Comparison of ENCODE assay signal across 8 cellular contexts in genomic region chr16:68309798-68310197, GRCh38. TPM values are rescaled to one million over a fixed set of nuclear protein-coding genes. Genes with fewer than 3 reads are reported as not detected.
DNase-seq lines count a peak whose midpoint lies in the region; ATAC-seq, FAIRE-seq and TF ChIP-seq lines count a peak whose summit lies in the region.

No MANE protein-coding gene starts in this region.

- H3K4me1 ChIP-seq in sigmoid colon: peaks cover 0 to 32% (median 26%) of the 10 kb centered on the region in 4 donors

- DNase-seq in GM19239 (ENCODE audit: insufficient read length, low spot score) (no peak), T-cell (peak in 1 of 34 experiments; percentile 7), fibroblast of mammary gland (ENCODE audit: low read depth) (no peak), sigmoid colon (peak; percentile 9), GM10248 (ENCODE audit: extremely low spot score) (no peak), GM12892 (ENCODE audit: insufficient read length) (no peak), ureter (ENCODE audit: low spot score) (no peak)
- no peak for DNase-seq in stimulated activated CD4-positive, alpha-beta T cell treated with anti-CD3 and anti-CD28 coated beads, Interleukin-4, amount 100 ng/mL, for 4 hours

- no peaks in the 10 kb centered on the region for H3K9me3 ChIP-seq in sigmoid colon

- TF ChIP-seq CTCF in fibroblast of mammary gland (conservative IDR thresholded peaks at IDR 0.05; ENCODE audit: control insufficient read depth, insufficient read depth, low read depth, low read length): no peak
- TF ChIP-seq CTCF in sigmoid colon (IDR thresholded peaks at IDR 0.05): no peak
- TF ChIP-seq CTCF in GM10248 (IDR thresholded peaks at IDR 0.05; ENCODE audit: control extremely low read depth, extremely low read depth, low read depth, missing control alignments): no peak

- H3K9me3 Mint-ChIP-seq in T-cell: no peaks in the 10 kb centered on the region

- H3K36me3 Mint-ChIP-seq in T-cell: peaks cover 30% of the 10 kb centered on the region

- intact Hi-C loops in sigmoid colon (cut with DNase I): loop anchor here (5.0 kb wide), 1 partner anchor 47 kb away; the partner anchor contains the start of gene SLC7A6

- H3K27me3 Mint-ChIP-seq in T-cell: no peaks in the 10 kb centered on the region

- peaks cover 0 to 40% (median 3%) of the 10 kb centered on the region in 4 donors for H3K36me3 ChIP-seq in sigmoid colon

- peak overlapping the region; percentile 95 to 99 (median 98) for H3K4me3 Mint-ChIP-seq in T-cell

- TF ChIP-seq EP300 in sigmoid colon (IDR thresholded peaks at IDR 0.05): no peak

- WGBS in sigmoid colon, 2 donors: 26 to 37% methylated on average over 6 of the region's 6 CpGs

- peaks cover 49 to 61% (median 54%) of the 10 kb centered on the region in 3 donors for H3K4me1 Mint-ChIP-seq in T-cell

- ATAC-seq in T-cell (replicated peaks in 1 of 4): no peak

- peak overlapping the region; percentile 97 to 98 for H3K27ac Mint-ChIP-seq in T-cell

- H3K4me3 ChIP-seq in fibroblast of mammary gland (ENCODE audit: control insufficient read depth, low read depth, low read length) (peak overlapping the region; percentile 97), sigmoid colon (peak overlapping the region; percentile 67 to 88 (median 73))

- POLR2A ChIA-PET in T-cell (lab: Charles Lee) (no interaction called here), GM10248 (lab: Yijun Ruan, JAX) (no interaction called here)

- peak overlapping the region in 2 of 4 donors; percentile 79 for H3K27ac ChIP-seq in sigmoid colon

- no peaks in the 10 kb centered on the region for H3K27me3 ChIP-seq in sigmoid colon

- no peak for TF ChIP-seq POLR2A in sigmoid colon (IDR thresholded peaks at IDR 0.05)
- no peak for TF ChIP-seq POLR2A in GM12892 (IDR thresholded peaks at IDR 0.05; ENCODE audit: low read depth, low read length)

- CTCF ChIA-PET in T-cell (lab: Charles Lee) (interaction anchor here (0.5 to 2.7 kb wide), 2 partner anchors 47 to 55 kb away, joined by 3 to 73 read pairs; partner anchors contain the start of gene SLC7A6 (in 1 of the 2)), GM10248 (lab: Yijun Ruan, JAX) (interaction anchor here (1.0 kb wide), 1 partner anchor 46 kb away, joined by 3 read pairs; the partner anchor contains the start of gene SLC7A6)

- FAIRE-seq in GM19239 (lab: Jason Lieb, UNC) (peak; percentile 63), GM12892 (lab: Jason Lieb, UNC) (no peak)

RNA-seq across cellular contexts. Expression of gene SLC7A6OS, which starts 0.9 kb away (rescaled TPM):
- 10 to 100 TPM; 42.5 to 50.3 (median 43.9) TPM for total RNA-seq in T-cell
- 10 to 100 TPM in 3 of 4 donors, 1 to 10 TPM in 1; 9.5 to 20.8 (median 11.8) TPM for total RNA-seq in sigmoid colon
- 1 to 10 TPM; 4.8 to 10.0 (median 6.5) TPM for polyA plus RNA-seq in sigmoid colon
- 14.9 TPM for polyA plus RNA-seq in GM12892 (2012; ENCODE audit: missing spikeins)
- 23.4 TPM for total RNA-seq in ureter

RNA-seq across cellular contexts. Expression of gene PRMT7, which starts 1.0 kb away (rescaled TPM):
- total RNA-seq in T-cell (10 to 100 TPM; 80.1 to 92.4 (median 87.2) TPM), sigmoid colon (10 to 100 TPM; 34.6 to 51.0 (median 45.6) TPM), ureter (64.7 TPM)
- 10 to 100 TPM; 12.0 to 40.7 (median 19.0) TPM for polyA plus RNA-seq in sigmoid colon
- polyA plus RNA-seq in GM12892 (2012; ENCODE audit: missing spikeins): 39.4 TPM

RNA-seq across cellular contexts. Expression of gene SLC7A6, which starts 45.5 kb away (rescaled TPM):
- 100 to 1,000 TPM; 146 to 216 (median 185) TPM for total RNA-seq in T-cell
- 10 to 100 TPM; 26.8 to 40.7 (median 35.1) TPM for total RNA-seq in sigmoid colon
- 10 to 100 TPM in 1 of 3 donors, 1 to 10 TPM in 2; 1.8 to 22.5 (median 2.5) TPM for polyA plus RNA-seq in sigmoid colon
- polyA plus RNA-seq in GM12892 (2012; ENCODE audit: missing spikeins): 32.2 TPM
- total RNA-seq in ureter: 29.4 TPM
